ENCODE assay signal across 23 cellular contexts in the genomic region with DNA sequence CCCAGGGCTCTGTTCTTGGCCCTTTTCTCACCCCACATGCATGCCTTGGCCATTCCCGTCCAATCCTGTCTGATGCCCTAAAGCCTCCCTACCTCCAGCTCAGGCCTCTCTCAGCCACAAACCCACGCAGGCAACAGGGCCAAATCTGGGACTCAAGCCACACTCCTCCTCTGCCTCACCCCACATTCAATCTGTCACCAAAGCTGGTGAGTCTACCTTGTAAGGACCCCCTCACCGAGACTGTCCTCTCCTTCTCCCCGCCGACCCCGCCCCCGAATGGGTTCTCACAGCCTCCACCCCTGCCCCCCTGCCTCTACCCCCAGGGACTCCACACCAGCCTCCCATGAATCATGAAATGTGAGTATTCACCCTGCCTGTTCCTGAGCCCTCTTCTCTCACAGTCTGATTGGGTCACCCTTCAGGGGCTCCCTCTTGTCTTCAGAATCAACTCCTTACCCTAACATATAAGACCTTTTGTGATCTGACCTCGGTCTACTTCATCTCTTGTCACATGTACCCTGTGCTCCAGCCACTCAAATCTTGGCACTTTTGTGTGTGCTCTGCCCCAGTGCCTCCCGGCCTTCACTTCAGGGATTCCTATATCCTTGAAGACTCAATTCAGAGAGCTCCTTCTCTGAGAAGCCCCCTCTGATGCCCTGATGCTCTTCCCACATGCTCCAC.
"Had no signal": no experiment of that assay in that cellular context is flagged by ENCODE, and none has a peak within 500 bp of the region (broad histone marks: within the 10 kb centered on the region; RNA-seq: fewer than 3 reads in every experiment).

No MANE protein-coding gene starts in this region.

- DNase-seq: activated B cell treated with CpG ODN at 0.5 μM for 24 hours; activated naive CD4-positive, alpha-beta T cell; activated T-cell treated with anti-CD3 and anti-CD28 coated beads for 4 hours; activated T-cell treated with anti-CD3 and anti-CD28 coated beads, Interleukin-2, amount 50 U/mL, for 72 hours; effector CD8-positive, alpha-beta T cell; gastrocnemius medialis; glutamatergic neuron; left cardiac atrium; left ventricle myocardium superior; nephron progenitor cell; retina; stimulated activated CD4-positive, alpha-beta T cell treated with anti-CD3 and anti-CD28 coated beads, Interleukin-15, amount 100 ng/mL, for 24 hours; stimulated activated CD4-positive, alpha-beta T cell treated with anti-CD3 and anti-CD28 coated beads, Interleukin-2, amount 100 ng/mL, for 24 hours; stimulated activated naive CD4-positive, alpha-beta T cell; tibial artery; upper lobe of right lung had no signal

- H2AFZ ChIP-seq: hepatocyte had no signal

- H3K9me3 Mint-ChIP-seq: activated B cell treated with CpG ODN at 0.5 μM for 24 hours; activated naive CD4-positive, alpha-beta T cell treated with anti-CD3 and anti-CD28 coated beads, Interleukin-2, amount 50 U/mL, for 72 hours; activated T-cell treated with anti-CD3 and anti-CD28 coated beads, Interleukin-2, amount 50 U/mL, for 72 hours; nephron progenitor cell had no signal

- H3K27ac Mint-ChIP-seq: activated B cell treated with CpG ODN at 0.5 μM for 24 hours; activated naive CD4-positive, alpha-beta T cell treated with anti-CD3 and anti-CD28 coated beads, Interleukin-2, amount 50 U/mL, for 72 hours; activated T-cell treated with anti-CD3 and anti-CD28 coated beads, Interleukin-2, amount 50 U/mL, for 72 hours; nephron progenitor cell had no signal

- H3K4me2 ChIP-seq: hepatocyte had no signal

- H3K4me3 ChIP-seq: gastrocnemius medialis, hepatocyte, pancreas, prostate gland, suprapubic skin, tibial artery, upper lobe of right lung had no signal

- H3K36me3 Mint-ChIP-seq: activated naive CD4-positive, alpha-beta T cell treated with anti-CD3 and anti-CD28 coated beads, Interleukin-2, amount 50 U/mL, for 72 hours had no signal

- ATAC-seq: activated T-cell treated with anti-CD3 and anti-CD28 coated beads, Interleukin-2, amount 50 U/mL, for 72 hours; gastrocnemius medialis; left ventricle myocardium superior; upper lobe of right lung had no signal

- H3K4me1 Mint-ChIP-seq: activated B cell treated with CpG ODN at 0.5 μM for 24 hours had no signal

- H3K27me3 ChIP-seq: pancreas had no signal

- H3K4me3 Mint-ChIP-seq: activated B cell treated with CpG ODN at 0.5 μM for 24 hours; activated T-cell treated with anti-CD3 and anti-CD28 coated beads, Interleukin-2, amount 50 U/mL, for 72 hours; nephron progenitor cell had no signal

- H3K4me1 ChIP-seq: gastrocnemius medialis, pancreas, prostate gland had no signal

- H3K79me2 ChIP-seq: hepatocyte had no signal

- H3K9me3 ChIP-seq: gastrocnemius medialis, pancreas, prostate gland, suprapubic skin, tibial artery, upper lobe of right lung had no signal

- H3K36me3 ChIP-seq: gastrocnemius medialis, pancreas, prostate gland, suprapubic skin, tibial artery, upper lobe of right lung had no signal

- FAIRE-seq: colon, keratinocyte, pancreas had no signal

- H3K27ac ChIP-seq: gastrocnemius medialis, hepatocyte, pancreas, prostate gland, suprapubic skin, tibial artery, upper lobe of right lung had no signal
